In the genomic region with DNA sequence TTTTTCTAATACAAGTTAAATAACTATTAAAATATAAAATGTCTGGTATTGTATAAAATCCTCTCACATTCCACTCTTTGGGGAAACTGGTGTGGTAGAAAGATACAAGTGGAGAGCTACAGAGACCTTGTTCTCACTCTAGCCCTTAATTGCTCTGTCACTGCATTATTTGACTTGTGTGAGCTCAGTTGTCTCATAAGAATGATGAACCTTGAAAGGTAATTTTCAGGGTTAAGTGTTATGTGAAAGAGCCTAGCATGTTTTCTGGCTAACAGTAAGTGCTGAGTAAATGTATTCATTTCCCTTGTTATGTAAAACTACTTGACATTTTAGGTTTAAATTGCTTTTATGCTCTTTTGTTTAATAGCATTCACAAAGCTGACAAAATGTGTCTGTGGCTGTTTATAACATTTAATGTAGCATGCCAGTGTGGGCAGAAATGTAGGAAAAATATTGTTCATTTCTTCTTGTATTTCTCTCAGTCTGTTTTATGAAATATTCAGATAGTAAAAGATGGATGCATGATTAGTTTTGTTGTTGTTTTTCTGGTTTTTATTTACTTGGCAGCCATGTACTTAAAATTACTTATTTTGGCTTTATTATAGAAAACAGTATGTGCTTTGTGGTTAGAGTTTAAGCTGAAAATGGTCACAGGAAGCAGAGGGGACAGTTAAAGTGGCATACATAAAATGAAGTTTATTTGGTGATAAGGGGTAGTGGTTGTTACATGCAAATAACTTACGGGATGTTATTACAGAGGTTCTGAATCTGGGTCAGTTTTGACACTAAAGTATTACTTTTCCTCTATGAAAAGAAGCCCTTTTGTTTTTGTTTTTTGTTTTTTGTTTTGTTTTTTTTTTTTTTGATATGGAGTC, we compare ENCODE assay signal across 11 cellular contexts. TPM values are rescaled to one million over a fixed set of nuclear protein-coding genes. Genes with fewer than 3 reads are reported as not detected.
A peak's percentile ranks its signal among the peaks of the same experiment; 100 is the strongest.
DNase-seq lines count a peak whose midpoint lies in the region; ATAC-seq and TF ChIP-seq lines count a peak whose summit lies in the region.
"Had no signal": no experiment of that assay in that cellular context is flagged by ENCODE, and none has a peak within 500 bp of the region (broad histone marks: within the 10 kb centered on the region; RNA-seq: fewer than 3 reads in every experiment).

No MANE protein-coding gene starts in this region.

- ATAC-seq in GM18861 (IDR thresholded peaks at IDR 0.05; ENCODE audit: unreplicated experiment) (peak; percentile 52), HG02759 (IDR thresholded peaks at IDR 0.05; ENCODE audit: unreplicated experiment) (no peak)
- ATAC-seq in naive thymus-derived CD4-positive, alpha-beta T cell, result no peak

- POLR2A ChIA-PET in naive thymus-derived CD4-positive, alpha-beta T cell (lab: Charles Lee), result no interaction called here

- peak overlapping the region; percentile 19; the same call in 1 of the 2 replicates for H3K27ac Mint-ChIP-seq in HFFc6
- H3K27ac Mint-ChIP-seq in naive thymus-derived CD4-positive, alpha-beta T cell, result peak overlapping the region in 5 of 9 donors; percentile 21 to 60 (median 45)
- H3K27ac Mint-ChIP-seq: T-helper 2 cell treated with Interferon-gamma antibody and Interleukin-4, amounts not matched to agents 5 μg/mL and 100 μg/mL, for 36 hours had no signal

- peaks cover 58% of the 10 kb centered on the region for H3K4me1 Mint-ChIP-seq in HFFc6 (ENCODE audit: low read depth)
- peaks cover 16 to 75% (median 68%) of the 10 kb centered on the region in 7 donors for H3K4me1 Mint-ChIP-seq in naive thymus-derived CD4-positive, alpha-beta T cell

- H3K4me3 Mint-ChIP-seq in HFFc6, result no peak overlapping the region
- peak overlapping the region in 2 of 10 donors; percentile 7 to 10 for H3K4me3 Mint-ChIP-seq in naive thymus-derived CD4-positive, alpha-beta T cell
- H3K4me3 Mint-ChIP-seq: T-helper 2 cell treated with Interferon-gamma antibody and Interleukin-4, amounts not matched to agents 5 μg/mL and 100 μg/mL, for 36 hours had no signal

- TF ChIP-seq POLR2A in adrenal gland (IDR thresholded peaks at IDR 0.05) (no peak), esophagus squamous epithelium (IDR thresholded peaks at IDR 0.05) (no peak)

- no peaks in the 10 kb centered on the region for H3K36me3 Mint-ChIP-seq in HFFc6 (ENCODE audit: low read depth)
- peaks cover 5 to 21% (median 18%) of the 10 kb centered on the region in 5 donors for H3K36me3 Mint-ChIP-seq in naive thymus-derived CD4-positive, alpha-beta T cell

- no peaks in the 10 kb centered on the region for H3K27me3 Mint-ChIP-seq in HFFc6 (ENCODE audit: insufficient read depth)
- no peaks in the 10 kb centered on the region for H3K27me3 Mint-ChIP-seq in naive thymus-derived CD4-positive, alpha-beta T cell

- no peak overlapping the region for H3K27ac ChIP-seq in naive thymus-derived CD4-positive, alpha-beta T cell (ENCODE audit: low read depth, low read length)
- H3K27ac ChIP-seq in adrenal gland (no peak overlapping the region), esophagus squamous epithelium (no peak overlapping the region)
- H3K27ac ChIP-seq: thoracic aorta had no signal

- H3K4me1 ChIP-seq in naive thymus-derived CD4-positive, alpha-beta T cell (ENCODE audit: control insufficient read depth in 2 of 2, insufficient read depth in 2 of 2, low read length in 2 of 2), result peaks cover 10 to 13% of the 10 kb centered on the region in 2 donors
- H3K4me1 ChIP-seq in adrenal gland (replicated peaks in 1 of 2) (peaks cover 0 to 14% of the 10 kb centered on the region in 2 donors), esophagus squamous epithelium (peaks cover 7 to 62% (median 14%) of the 10 kb centered on the region in 3 donors)

- 51 to 64% (median 56%) methylated on average over 1 of the region's 1 CpG for WGBS in adrenal gland, 4 donors
- WGBS in esophagus squamous epithelium, 2 donors, result 78 to 81% methylated on average over 1 of the region's 1 CpG

- DNase-seq in HFFc6 (no peak), NCI-H774 (lab: John Stamatoyannopoulos, UW) (peak; percentile 69), NCI-H128 (lab: John Stamatoyannopoulos, UW; ENCODE audit: unreplicated experiment) (no peak), adrenal gland (no peak), esophagus squamous epithelium (lab: John Stamatoyannopoulos, UW) (no peak)
- DNase-seq in naive thymus-derived CD4-positive, alpha-beta T cell, result no peak
- DNase-seq: MG63 had no signal

- H3K4me3 ChIP-seq in naive thymus-derived CD4-positive, alpha-beta T cell (ENCODE audit: low read length), result no peak overlapping the region
- H3K4me3 ChIP-seq in adrenal gland (no peak overlapping the region), esophagus squamous epithelium (no peak overlapping the region)
- H3K4me3 ChIP-seq: MG63, thoracic aorta had no signal

- H3K36me3 ChIP-seq in naive thymus-derived CD4-positive, alpha-beta T cell (ENCODE audit: control insufficient read depth in 2 of 3, insufficient read depth in 3 of 3, low read length in 3 of 3), result no peaks in the 10 kb centered on the region
- no peaks in the 10 kb centered on the region for H3K36me3 ChIP-seq in adrenal gland (replicated peaks in 1 of 2)
- H3K36me3 ChIP-seq in esophagus squamous epithelium, result no peaks in the 10 kb centered on the region
- H3K36me3 ChIP-seq: MG63, thoracic aorta had no signal

- no peaks in the 10 kb centered on the region for H3K27me3 ChIP-seq in naive thymus-derived CD4-positive, alpha-beta T cell (ENCODE audit: control insufficient read depth in 2 of 2, insufficient read depth in 2 of 2, low read length in 2 of 2)
- no peaks in the 10 kb centered on the region for H3K27me3 ChIP-seq in adrenal gland
- H3K27me3 ChIP-seq in esophagus squamous epithelium, result no peaks in the 10 kb centered on the region
- H3K27me3 ChIP-seq: MG63 had no signal

- CTCF ChIA-PET in naive thymus-derived CD4-positive, alpha-beta T cell (lab: Charles Lee), result interaction anchor here (0.9 kb wide), 1 partner anchor 9 kb away, joined by 3 read pairs; no protein-coding TSS in a partner anchor

- no peaks in the 10 kb centered on the region for H3K9me3 ChIP-seq in naive thymus-derived CD4-positive, alpha-beta T cell (ENCODE audit: control insufficient read depth in 2 of 3, low read length in 3 of 3)
- H3K9me3 ChIP-seq in adrenal gland (replicated peaks in 1 of 3) (no peaks in the 10 kb centered on the region), esophagus squamous epithelium (no peaks in the 10 kb centered on the region)
- H3K9me3 ChIP-seq: MG63, thoracic aorta had no signal

- intact Hi-C loops in naive thymus-derived CD4-positive, alpha-beta T cell (cut with micrococcal nuclease), result no loop called here
- intact Hi-C loops in adrenal gland (cut with DNase I) (no loop called here), esophagus squamous epithelium (cut with DNase I) (no loop called here)

- H3K9me3 Mint-ChIP-seq in HFFc6, result no peaks in the 10 kb centered on the region
- peaks cover 0 to 2% (median 0%) of the 10 kb centered on the region in 11 donors for H3K9me3 Mint-ChIP-seq in naive thymus-derived CD4-positive, alpha-beta T cell
- H3K9me3 Mint-ChIP-seq: T-helper 2 cell treated with Interferon-gamma antibody and Interleukin-4, amounts not matched to agents 5 μg/mL and 100 μg/mL, for 36 hours had no signal

- TF ChIP-seq CTCF in HFFc6 (IDR thresholded peaks at IDR 0.05) (no peak), adrenal gland (IDR thresholded peaks at IDR 0.05) (no peak), esophagus squamous epithelium (IDR thresholded peaks at IDR 0.05) (no peak)

RNA-seq across cellular contexts. Expression of gene SLAIN2, which starts 29.2 kb away (rescaled TPM):
- total RNA-seq in HFFc6 (2021; fragmentation: NEBNext Ultra II Directional; extraction: Animal tissue kit (Norgen Biotek cat#: 25700)), result 100 to 1,000 TPM in 5 of 6 experiments, 10 to 100 TPM in 1; 93.7 to 136 (median 114) TPM
- total RNA-seq in naive thymus-derived CD4-positive, alpha-beta T cell, result 10 to 100 TPM; 53.2 to 87.5 (median 77.2) TPM
- polyA plus RNA-seq in naive thymus-derived CD4-positive, alpha-beta T cell, result 10 to 100 TPM; 17.8 to 24.4 TPM
- total RNA-seq in adrenal gland (100 to 1,000 TPM in 2 of 8 donors, 10 to 100 TPM in 6; 23.1 to 181 (median 60.4) TPM), esophagus squamous epithelium (10 to 100 TPM; 30.1 to 88.9 (median 75.4) TPM)
- 100 to 1,000 TPM in 1 of 3 donors, 10 to 100 TPM in 1, 1 to 10 TPM in 1; 7.5 to 109 (median 13.7) TPM for polyA plus RNA-seq in adrenal gland
